12 cellular contexts compared by ENCODE assay signal in the genomic region with DNA sequence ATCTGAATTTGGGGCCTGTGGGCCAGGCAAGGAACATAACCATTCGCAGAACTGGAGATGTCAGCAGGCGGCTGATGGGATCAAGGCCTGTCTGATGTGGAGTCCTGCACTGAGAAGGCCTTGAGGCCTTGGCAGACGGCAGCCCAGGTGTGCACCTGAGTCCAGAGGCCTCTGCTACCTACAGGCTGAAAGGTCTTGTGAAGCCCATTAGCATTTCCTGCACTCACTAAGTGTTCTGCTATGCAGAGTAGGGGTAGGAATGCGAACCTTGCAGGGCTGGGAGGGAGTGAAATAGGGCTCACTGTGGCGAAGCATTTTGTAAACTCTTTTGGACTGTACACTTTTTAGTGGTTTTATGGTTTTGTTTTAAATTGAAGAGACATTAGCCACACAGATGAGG. TPM values are rescaled to one million over a fixed set of nuclear protein-coding genes. Genes with fewer than 3 reads are reported as not detected.
DNase-seq lines count a peak whose midpoint lies in the region; ATAC-seq and TF ChIP-seq lines count a peak whose summit lies in the region.
"Had no signal": no experiment of that assay in that cellular context is flagged by ENCODE, and none has a peak within 500 bp of the region (broad histone marks: within the 10 kb centered on the region; RNA-seq: fewer than 3 reads in every experiment).

No MANE protein-coding gene starts in this region.

- H3K9me3 ChIP-seq in BLaER1 treated with 17β-estradiol and CSF1 and Interleukin-3, amounts not matched to agents 10 nM and 100 nM (replicated peaks in 1 of 11), result 0 out of 22 replicates have a peak, but pooled peaks cover 0 to 8% (median 0%) of the 10 kb centered on the region in 11 experiments
- no peaks in the 10 kb centered on the region for H3K9me3 ChIP-seq in RWPE2 (ENCODE audit: severe bottlenecking)
- no peaks in the 10 kb centered on the region for H3K9me3 ChIP-seq in esophagus squamous epithelium
- no peaks in the 10 kb centered on the region for H3K9me3 ChIP-seq in psoas muscle

- TF ChIP-seq POLR2A in esophagus squamous epithelium (IDR thresholded peaks at IDR 0.05), result no peak

- H3K4me3 ChIP-seq in BLaER1 treated with 17β-estradiol and CSF1 and Interleukin-3, amounts not matched to agents 10 nM and 100 nM, result no peak overlapping the region
- H3K4me3 ChIP-seq in RWPE2 (ENCODE audit: severe bottlenecking) (no peak overlapping the region), esophagus squamous epithelium (no peak overlapping the region), psoas muscle (no peak overlapping the region)

- no peak; the same call in 2 of the 3 replicates for ATAC-seq in RWPE2 (ENCODE audit: low read depth)
- ATAC-seq in psoas muscle, result no peak
- ATAC-seq in GM19324 (IDR thresholded peaks at IDR 0.05; ENCODE audit: low FRiP score, unreplicated experiment), result no peak
- no peak for ATAC-seq in HG03354 (IDR thresholded peaks at IDR 0.05; ENCODE audit: poor library complexity, severe bottlenecking, unreplicated experiment)
- ATAC-seq: stimulated activated naive CD8-positive, alpha-beta T cell treated with anti-CD3 and anti-CD28 coated beads, Interleukin-15, amount 100 ng/mL, for 72 hours had no signal

- H3K27ac ChIP-seq in BLaER1 treated with 17β-estradiol and CSF1 and Interleukin-3, amounts not matched to agents 10 nM and 100 nM, result peak overlapping the region in 10 of 11 experiments; percentile 63 to 80 (median 78); a peak in 19 of 22 replicates
- H3K27ac ChIP-seq in RWPE2 (ENCODE audit: poor library complexity, severe bottlenecking), result peak overlapping the region; percentile 98
- H3K27ac ChIP-seq in esophagus squamous epithelium, result peak overlapping the region; percentile 21 to 76 (median 70)
- peak overlapping the region; percentile 67 for H3K27ac ChIP-seq in psoas muscle

- no peaks in the 10 kb centered on the region for H3K27me3 ChIP-seq in BLaER1 treated with 17β-estradiol and CSF1 and Interleukin-3, amounts not matched to agents 10 nM and 100 nM
- H3K27me3 ChIP-seq in RWPE2 (ENCODE audit: insufficient read depth, poor library complexity, severe bottlenecking) (no peaks in the 10 kb centered on the region), esophagus squamous epithelium (no peaks in the 10 kb centered on the region), psoas muscle (ENCODE audit: insufficient read depth in 3 of 3, low read length in 2 of 3) (no peaks in the 10 kb centered on the region)

- TF ChIP-seq CTCF in RWPE2 (IDR thresholded peaks at IDR 0.05; ENCODE audit: poor library complexity, severe bottlenecking) (no peak), esophagus squamous epithelium (IDR thresholded peaks at IDR 0.05) (no peak), psoas muscle (IDR thresholded peaks at IDR 0.05) (no peak)

- H3K4me1 ChIP-seq in BLaER1 treated with 17β-estradiol and CSF1 and Interleukin-3, amounts not matched to agents 10 nM and 100 nM, result peaks cover 75 to 95% (median 93%) of the 10 kb centered on the region in 10 experiments
- H3K4me1 ChIP-seq in RWPE2 (ENCODE audit: insufficient read depth, poor library complexity, severe bottlenecking), result peaks cover 45% of the 10 kb centered on the region
- H3K4me1 ChIP-seq in esophagus squamous epithelium, result peaks cover 18 to 76% (median 28%) of the 10 kb centered on the region in 3 donors
- peaks cover 11% of the 10 kb centered on the region for H3K4me1 ChIP-seq in psoas muscle

- peak overlapping the region; percentile 72 to 94 (median 84) for H3K4me2 ChIP-seq in BLaER1 treated with 17β-estradiol and CSF1 and Interleukin-3, amounts not matched to agents 10 nM and 100 nM

- no peaks in the 10 kb centered on the region for H4K20me1 ChIP-seq in BLaER1 treated with 17β-estradiol and CSF1 and Interleukin-3, amounts not matched to agents 10 nM and 100 nM

- H3K36me3 ChIP-seq in BLaER1 treated with 17β-estradiol and CSF1 and Interleukin-3, amounts not matched to agents 10 nM and 100 nM, result no peaks in the 10 kb centered on the region
- H3K36me3 ChIP-seq in RWPE2 (ENCODE audit: low read depth) (no peaks in the 10 kb centered on the region), esophagus squamous epithelium (no peaks in the 10 kb centered on the region), psoas muscle (ENCODE audit: insufficient read depth in 1 of 2, low read depth in 1 of 2) (no peaks in the 10 kb centered on the region)

- peak; percentile 43 for DNase-seq in RWPE2 (ENCODE audit: low spot score)
- DNase-seq in esophagus squamous epithelium (lab: John Stamatoyannopoulos, UW), result no peak
- DNase-seq in psoas muscle, result no peak
- no peak for DNase-seq in NK-92 (lab: John Stamatoyannopoulos, UW; ENCODE audit: unreplicated experiment)
- DNase-seq in cortex of kidney (lab: John Stamatoyannopoulos, UW), result no peak
- DNase-seq: activated effector memory CD4-positive, alpha-beta T cell treated with anti-CD3 and anti-CD28 coated beads, Interleukin-2, amount 50 U/mL, for 16 hours; MM.1S; stimulated activated CD4-positive, alpha-beta T cell treated with anti-CD3 and anti-CD28 coated beads, Interleukin-12 subunit alpha, Interleukin-12 subunit beta, amount 100 ng/mL, for 4 hours; stimulated activated naive CD8-positive, alpha-beta T cell treated with anti-CD3 and anti-CD28 coated beads, Interleukin-15, amount 100 ng/mL, for 72 hours had no signal

- peak overlapping the region in 6 of 11 experiments; percentile 9 to 61 (median 47); a peak in 6 of 22 replicates for H3K9ac ChIP-seq in BLaER1 treated with 17β-estradiol and CSF1 and Interleukin-3, amounts not matched to agents 10 nM and 100 nM

- intact Hi-C loops in esophagus squamous epithelium (cut with DNase I) (no loop called here), psoas muscle (cut with DNase I) (loop anchor here in 1 of 2 donors (5.0 kb wide), 1 partner anchor 41 kb away; no protein-coding TSS in a partner anchor)

- 86 to 89% methylated on average over 5 of the region's 5 CpGs for WGBS in esophagus squamous epithelium, 2 donors
- 86 to 87% (median 86%) methylated on average over 5 of the region's 5 CpGs for WGBS in psoas muscle, 3 donors

RNA-seq across cellular contexts. Expression of a gene that starts 48.3 kb away (rescaled TPM):
- total RNA-seq in esophagus squamous epithelium (10 to 100 TPM in 1 of 4 donors, 1 to 10 TPM in 3; 6.9 to 10.0 (median 8.9) TPM), psoas muscle (1 to 10 TPM; 1.4 to 3.1 (median 2.3) TPM)
- 1 to 10 TPM in 2 of 3 donors, under 1 TPM in 1; 0.48 to 1.5 (median 1.3) TPM for polyA plus RNA-seq in psoas muscle
